Comparison of ENCODE assay signal across 9 cellular contexts in the genomic region with DNA sequence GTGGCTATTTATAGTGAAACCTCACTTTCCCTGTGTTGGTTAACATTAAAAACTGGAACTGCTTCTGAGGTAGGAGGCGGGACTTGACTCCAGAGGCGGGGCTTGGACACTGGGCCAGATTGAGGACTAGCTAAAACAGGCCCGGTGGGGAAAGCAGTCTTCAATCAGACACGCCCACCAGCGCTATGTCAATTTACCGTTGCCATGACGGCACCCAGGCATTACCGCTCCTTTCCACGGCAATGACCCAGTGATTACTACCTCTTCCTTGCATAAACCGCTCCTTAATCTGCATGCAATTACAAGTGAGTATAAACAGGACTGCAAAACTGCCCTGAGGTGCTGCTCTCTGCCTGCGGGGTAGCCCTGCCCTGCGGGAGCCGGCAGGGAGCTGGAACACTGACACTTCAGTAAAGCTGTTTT. TPM values are rescaled to one million over a fixed set of nuclear protein-coding genes. Genes with fewer than 3 reads are reported as not detected.
DNase-seq lines count a peak whose midpoint lies in the region; ATAC-seq, FAIRE-seq and TF ChIP-seq lines count a peak whose summit lies in the region.
"Had no signal": no experiment of that assay in that cellular context is flagged by ENCODE, and none has a peak within 500 bp of the region (broad histone marks: within the 10 kb centered on the region; RNA-seq: fewer than 3 reads in every experiment).

No MANE protein-coding gene starts in this region.

- H3K36me3 ChIP-seq in mesodermal cell (ENCODE audit: control insufficient read depth, insufficient read depth, low read length): no peaks in the 10 kb centered on the region

- no peak overlapping the region for H3K4me3 Mint-ChIP-seq in activated CD4-positive, alpha-beta T cell treated with anti-CD3 and anti-CD28 coated beads for 36 hours
- peak overlapping the region in 1 of 2 donors; percentile 39 for H3K4me3 Mint-ChIP-seq in stimulated activated naive B cell treated with anti-CD40 and anti-IgM and Interleukin-4, amounts not matched to agents 10 μg/mL and 1 μg/mL and 100 μg/mL, for 72 hours

- TF ChIP-seq CTCF in GM20000 (IDR thresholded peaks at IDR 0.05; ENCODE audit: extremely low read depth, missing control alignments): no peak

- peak overlapping the region; percentile 63 for H3K27ac ChIP-seq in mesodermal cell (ENCODE audit: low read depth, low read length, severe bottlenecking)
- H3K27ac ChIP-seq: A549 had no signal

- WGBS in mesodermal cell (ENCODE audit: insufficient coverage in 2 of 2), 2 experiments: 19% methylated on average over 13 of the region's 13 CpGs

- DNase-seq in NCI-H1092 (lab: John Stamatoyannopoulos, UW) (peak; percentile 26), NCI-H1092 treated with DMSO at 0.1 percent for 48 hours (lab: John Stamatoyannopoulos, UW) (no peak), NCI-H2227 (lab: John Stamatoyannopoulos, UW; ENCODE audit: unreplicated experiment) (peak; percentile 93), GM20000 (ENCODE audit: low spot score) (no peak)
- DNase-seq in activated CD4-positive, alpha-beta T cell treated with anti-CD3 and anti-CD28 coated beads for 36 hours: peak; percentile 79
- peak; percentile 61 for DNase-seq in stimulated activated naive B cell treated with anti-CD40 and anti-IgM and Interleukin-4, amounts not matched to agents 10 μg/mL and 1 μg/mL and 100 μg/mL, for 72 hours

- peak; percentile 85 for FAIRE-seq in endometrium (lab: Jason Lieb, UNC)
- FAIRE-seq: A549 had no signal

- peaks cover 8% of the 10 kb centered on the region for H3K4me1 Mint-ChIP-seq in activated CD4-positive, alpha-beta T cell treated with anti-CD3 and anti-CD28 coated beads for 36 hours
- H3K4me1 Mint-ChIP-seq in stimulated activated naive B cell treated with anti-CD40 and anti-IgM and Interleukin-4, amounts not matched to agents 10 μg/mL and 1 μg/mL and 100 μg/mL, for 72 hours: peaks cover 30 to 33% of the 10 kb centered on the region in 2 donors

- no peak overlapping the region for H3K27ac Mint-ChIP-seq in activated CD4-positive, alpha-beta T cell treated with anti-CD3 and anti-CD28 coated beads for 36 hours
- peak overlapping the region; percentile 33 for H3K27ac Mint-ChIP-seq in stimulated activated naive B cell treated with anti-CD40 and anti-IgM and Interleukin-4, amounts not matched to agents 10 μg/mL and 1 μg/mL and 100 μg/mL, for 72 hours

- no peaks in the 10 kb centered on the region for H3K9me3 Mint-ChIP-seq in activated CD4-positive, alpha-beta T cell treated with anti-CD3 and anti-CD28 coated beads for 36 hours (ENCODE audit: low read depth)
- no peaks in the 10 kb centered on the region for H3K9me3 Mint-ChIP-seq in stimulated activated naive B cell treated with anti-CD40 and anti-IgM and Interleukin-4, amounts not matched to agents 10 μg/mL and 1 μg/mL and 100 μg/mL, for 72 hours

- H3K9me3 ChIP-seq in mesodermal cell (ENCODE audit: control insufficient read depth, low read length): no peaks in the 10 kb centered on the region

- peak; percentile 89 for ATAC-seq in activated CD4-positive, alpha-beta T cell treated with anti-CD3 and anti-CD28 coated beads for 36 hours
- peak; percentile 95 to 96 for ATAC-seq in stimulated activated naive B cell treated with anti-CD40 and anti-IgM and Interleukin-4, amounts not matched to agents 10 μg/mL and 1 μg/mL and 100 μg/mL, for 72 hours (replicated peaks)

- CTCF ChIA-PET in activated CD4-positive, alpha-beta T cell treated with anti-CD3 and anti-CD28 coated beads for 36 hours (lab: Charles Lee): interaction anchor here (0.7 to 0.9 kb wide), 2 partner anchors 10 to 166 kb away, joined by 3 read pairs; no protein-coding TSS in a partner anchor

- POLR2A ChIA-PET in activated CD4-positive, alpha-beta T cell treated with anti-CD3 and anti-CD28 coated beads for 36 hours (lab: Charles Lee): interaction anchor here (0.6 to 1.2 kb wide), 2 partner anchors 12 to 46 kb away, joined by 3 to 4 read pairs; no protein-coding TSS in a partner anchor

- H3K4me1 ChIP-seq in mesodermal cell (ENCODE audit: control insufficient read depth, insufficient read depth, low read length, poor library complexity, severe bottlenecking): peaks cover 11% of the 10 kb centered on the region
- H3K4me1 ChIP-seq: A549 had no signal

- H3K36me3 Mint-ChIP-seq in activated CD4-positive, alpha-beta T cell treated with anti-CD3 and anti-CD28 coated beads for 36 hours (ENCODE audit: low read depth): no peaks in the 10 kb centered on the region
- H3K36me3 Mint-ChIP-seq in stimulated activated naive B cell treated with anti-CD40 and anti-IgM and Interleukin-4, amounts not matched to agents 10 μg/mL and 1 μg/mL and 100 μg/mL, for 72 hours: peaks cover 11 to 18% of the 10 kb centered on the region in 2 donors

- intact Hi-C loops in activated CD4-positive, alpha-beta T cell treated with anti-CD3 and anti-CD28 coated beads for 36 hours (cut with DNase I, micrococcal nuclease): no loop called here

- no peaks in the 10 kb centered on the region for H3K27me3 Mint-ChIP-seq in activated CD4-positive, alpha-beta T cell treated with anti-CD3 and anti-CD28 coated beads for 36 hours
- peaks cover 0 to 6% of the 10 kb centered on the region in 2 donors for H3K27me3 Mint-ChIP-seq in stimulated activated naive B cell treated with anti-CD40 and anti-IgM and Interleukin-4, amounts not matched to agents 10 μg/mL and 1 μg/mL and 100 μg/mL, for 72 hours

- no peak overlapping the region for H3K4me3 ChIP-seq in mesodermal cell (ENCODE audit: extremely low read depth, insufficient read depth, low read length, poor library complexity, severe bottlenecking)
- H3K4me3 ChIP-seq: A549 had no signal

RNA-seq across cellular contexts. Expression of a gene that starts 35.3 kb away (rescaled TPM):
- 100 to 1,000 TPM; 234 to 235 TPM for total RNA-seq in activated CD4-positive, alpha-beta T cell treated with anti-CD3 and anti-CD28 coated beads for 36 hours
- 71.4 TPM for polyA plus RNA-seq in mesodermal cell (2013, experiment 1 of 2)
- 73.6 TPM for polyA plus RNA-seq in mesodermal cell (2013, experiment 2 of 2)

Comparison
In these comparisons a context has a peak if more than half of its experiments do, and no peak if none do; other contexts are left out.
1. DNase-seq: peak in NCI-H1092 (single experiment), NCI-H2227 (single experiment), activated CD4-positive, alpha-beta T cell treated with anti-CD3 and anti-CD28 coated beads for 36 hours (single experiment) and stimulated activated naive B cell treated with anti-CD40 and anti-IgM and Interleukin-4, amounts not matched to agents 10 μg/mL and 1 μg/mL and 100 μg/mL, for 72 hours (single experiment); none in NCI-H1092 treated with DMSO at 0.1 percent for 48 hours (single experiment) and GM20000 (single experiment).